1 cellular context compared by ENCODE assay signal in the genomic region with DNA sequence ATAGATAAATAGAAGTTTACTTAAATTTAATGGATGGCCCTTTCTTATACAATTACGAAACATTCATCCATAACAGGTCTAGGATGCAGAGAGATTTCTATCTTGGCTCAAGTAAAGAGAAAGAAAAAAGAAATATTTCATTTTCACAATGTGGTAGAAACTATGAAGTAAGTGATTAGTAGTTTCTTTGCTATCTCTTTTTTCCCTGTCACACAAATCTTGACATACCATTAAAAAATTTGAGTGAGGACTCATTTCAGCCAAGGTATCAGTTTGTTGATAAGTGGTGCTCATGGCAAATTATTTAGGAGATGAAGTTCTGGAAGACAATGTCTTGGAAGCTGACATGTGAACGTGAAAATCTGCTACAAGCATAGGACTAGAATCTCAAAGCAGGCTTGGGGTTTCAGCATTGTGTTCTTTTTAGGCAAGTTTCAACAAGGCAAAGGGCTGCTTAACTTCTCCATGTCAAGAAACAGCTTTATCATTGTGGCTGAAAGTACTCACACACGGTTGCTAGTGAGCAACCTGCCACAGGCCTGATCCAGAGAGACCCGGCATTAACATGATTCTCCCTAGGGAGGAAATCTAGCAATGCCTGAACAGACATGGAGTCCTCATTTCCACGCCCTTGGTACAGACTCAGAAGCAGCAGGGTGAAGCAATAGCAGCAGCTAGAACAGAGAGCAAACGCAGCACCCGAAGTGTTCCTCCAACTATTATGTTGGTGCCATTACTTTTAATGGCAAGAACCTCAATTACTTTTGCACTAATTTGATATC.
TF ChIP-seq lines count a peak whose summit lies in the region.

No MANE protein-coding gene starts in this region.

TF ChIP-seq in GM12878, 131 proteins besides CTCF, POLR2A, EP300 and RAD21 (continued from another document):
- TF ChIP-seq, protein P1, sequence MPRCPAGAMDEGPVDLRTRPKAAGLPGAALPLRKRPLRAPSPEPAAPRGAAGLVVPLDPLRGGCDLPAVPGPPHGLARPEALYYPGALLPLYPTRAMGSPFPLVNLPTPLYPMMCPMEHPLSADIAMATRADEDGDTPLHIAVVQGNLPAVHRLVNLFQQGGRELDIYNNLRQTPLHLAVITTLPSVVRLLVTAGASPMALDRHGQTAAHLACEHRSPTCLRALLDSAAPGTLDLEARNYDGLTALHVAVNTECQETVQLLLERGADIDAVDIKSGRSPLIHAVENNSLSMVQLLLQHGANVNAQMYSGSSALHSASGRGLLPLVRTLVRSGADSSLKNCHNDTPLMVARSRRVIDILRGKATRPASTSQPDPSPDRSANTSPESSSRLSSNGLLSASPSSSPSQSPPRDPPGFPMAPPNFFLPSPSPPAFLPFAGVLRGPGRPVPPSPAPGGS (IDR thresholded peaks at IDR 0.05; ENCODE audit: borderline replicate concordance, insufficient read depth, low read depth, low read length, poor library complexity, severe bottlenecking) = no peak
- TF ChIP-seq, protein P2, sequence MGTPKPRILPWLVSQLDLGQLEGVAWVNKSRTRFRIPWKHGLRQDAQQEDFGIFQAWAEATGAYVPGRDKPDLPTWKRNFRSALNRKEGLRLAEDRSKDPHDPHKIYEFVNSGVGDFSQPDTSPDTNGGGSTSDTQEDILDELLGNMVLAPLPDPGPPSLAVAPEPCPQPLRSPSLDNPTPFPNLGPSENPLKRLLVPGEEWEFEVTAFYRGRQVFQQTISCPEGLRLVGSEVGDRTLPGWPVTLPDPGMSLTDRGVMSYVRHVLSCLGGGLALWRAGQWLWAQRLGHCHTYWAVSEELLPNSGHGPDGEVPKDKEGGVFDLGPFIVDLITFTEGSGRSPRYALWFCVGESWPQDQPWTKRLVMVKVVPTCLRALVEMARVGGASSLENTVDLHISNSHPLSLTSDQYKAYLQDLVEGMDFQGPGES (IDR thresholded peaks at IDR 0.05) = no peak
- peak; percentile 71 for TF ChIP-seq MTA2 (IDR thresholded peaks at IDR 0.05; ENCODE audit: low read depth)
- TF ChIP-seq IKZF2 (IDR thresholded peaks at IDR 0.05) = peak; percentile 50 to 72; a peak in 2 of 4 replicates
- TF ChIP-seq MXI1 (IDR thresholded peaks at IDR 0.05; ENCODE audit: low read depth, low read length) = no peak
- peak; percentile 49; the same call in 1 of the 2 replicates for TF ChIP-seq IKZF1 (conservative IDR thresholded peaks at IDR 0.05)
- TF ChIP-seq NR2C2 (IDR thresholded peaks at IDR 0.05; ENCODE audit: borderline replicate concordance, control insufficient read depth, insufficient read length, low read depth) = no peak
- no peak for TF ChIP-seq MEF2A (IDR thresholded peaks at IDR 0.05; ENCODE audit: insufficient read depth, low read depth, low read length)
- peak; percentile 70; the same call in 1 of the 2 replicates for TF ChIP-seq ATF7 (IDR thresholded peaks at IDR 0.05; ENCODE audit: low read depth)
- TF ChIP-seq BHLHE40 (IDR thresholded peaks at IDR 0.05; ENCODE audit: borderline replicate concordance in 1 of 2, low read depth in 2 of 2, low read length in 1 of 2) = peak in 1 of 2 experiments; percentile 43; a peak in 1 of 4 replicates
- no peak for TF ChIP-seq MYB (IDR thresholded peaks at IDR 0.05; ENCODE audit: borderline replicate concordance, low read depth, low read length)
- TF ChIP-seq, protein P3, sequence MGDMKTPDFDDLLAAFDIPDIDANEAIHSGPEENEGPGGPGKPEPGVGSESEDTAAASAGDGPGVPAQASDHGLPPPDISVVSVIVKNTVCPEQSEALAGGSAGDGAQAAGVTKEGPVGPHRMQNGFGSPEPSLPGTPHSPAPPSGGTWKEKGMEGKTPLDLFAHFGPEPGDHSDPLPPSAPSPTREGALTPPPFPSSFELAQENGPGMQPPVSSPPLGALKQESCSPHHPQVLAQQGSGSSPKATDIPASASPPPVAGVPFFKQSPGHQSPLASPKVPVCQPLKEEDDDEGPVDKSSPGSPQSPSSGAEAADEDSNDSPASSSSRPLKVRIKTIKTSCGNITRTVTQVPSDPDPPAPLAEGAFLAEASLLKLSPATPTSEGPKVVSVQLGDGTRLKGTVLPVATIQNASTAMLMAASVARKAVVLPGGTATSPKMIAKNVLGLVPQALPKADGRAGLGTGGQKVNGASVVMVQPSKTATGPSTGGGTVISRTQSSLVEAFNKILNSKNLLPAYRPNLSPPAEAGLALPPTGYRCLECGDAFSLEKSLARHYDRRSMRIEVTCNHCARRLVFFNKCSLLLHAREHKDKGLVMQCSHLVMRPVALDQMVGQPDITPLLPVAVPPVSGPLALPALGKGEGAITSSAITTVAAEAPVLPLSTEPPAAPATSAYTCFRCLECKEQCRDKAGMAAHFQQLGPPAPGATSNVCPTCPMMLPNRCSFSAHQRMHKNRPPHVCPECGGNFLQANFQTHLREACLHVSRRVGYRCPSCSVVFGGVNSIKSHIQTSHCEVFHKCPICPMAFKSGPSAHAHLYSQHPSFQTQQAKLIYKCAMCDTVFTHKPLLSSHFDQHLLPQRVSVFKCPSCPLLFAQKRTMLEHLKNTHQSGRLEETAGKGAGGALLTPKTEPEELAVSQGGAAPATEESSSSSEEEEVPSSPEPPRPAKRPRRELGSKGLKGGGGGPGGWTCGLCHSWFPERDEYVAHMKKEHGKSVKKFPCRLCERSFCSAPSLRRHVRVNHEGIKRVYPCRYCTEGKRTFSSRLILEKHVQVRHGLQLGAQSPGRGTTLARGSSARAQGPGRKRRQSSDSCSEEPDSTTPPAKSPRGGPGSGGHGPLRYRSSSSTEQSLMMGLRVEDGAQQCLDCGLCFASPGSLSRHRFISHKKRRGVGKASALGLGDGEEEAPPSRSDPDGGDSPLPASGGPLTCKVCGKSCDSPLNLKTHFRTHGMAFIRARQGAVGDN (IDR thresholded peaks at IDR 0.05) = 0 out of 2 replicates have a peak, but pooled peaks have one; percentile 39
